In the genomic region with DNA sequence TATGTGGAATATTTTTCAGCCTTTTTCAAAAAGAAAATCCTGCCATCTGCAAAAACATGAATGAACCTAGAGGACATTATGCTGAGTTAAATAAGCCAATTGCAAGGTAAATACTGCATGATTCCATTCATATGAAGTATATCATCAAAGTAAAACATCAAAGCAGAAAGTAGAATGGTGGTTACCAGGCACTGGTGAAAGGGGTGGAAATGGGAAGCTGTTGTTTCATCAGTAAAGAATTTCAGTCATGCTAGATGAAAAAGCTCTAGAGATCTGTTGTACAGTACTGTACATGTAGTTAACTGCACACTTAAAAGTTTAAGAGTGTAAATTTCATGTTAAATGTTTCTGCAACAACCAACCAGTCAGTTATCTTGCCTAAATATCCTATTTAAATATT, we compare ENCODE assay signal across 20 cellular contexts.
"Had no signal": no experiment of that assay in that cellular context is flagged by ENCODE, and none has a peak within 500 bp of the region (broad histone marks: within the 10 kb centered on the region; RNA-seq: fewer than 3 reads in every experiment).

No MANE protein-coding gene starts in this region.

- H3K36me3 ChIP-seq: cardiac muscle cell, lower lobe of right lung, thyroid gland had no signal

- H3K27ac ChIP-seq: cardiac muscle cell, lower lobe of right lung, thyroid gland had no signal

- H3K4me3 ChIP-seq: cardiac muscle cell, lower lobe of right lung, thyroid gland had no signal

- DNase-seq: activated CD4-positive, alpha-beta memory T cell treated with anti-CD3 and anti-CD28 coated beads, Interleukin-2, amount 10 ng/mL, durations not matched to agents 7 days and 5 days; activated CD4-positive, alpha-beta T cell treated with anti-CD3 and anti-CD28 coated beads for 48 hours; activated CD4-positive, CD25-positive, alpha-beta regulatory T cell; activated CD8-positive, alpha-beta memory T cell treated with anti-CD3 and anti-CD28 coated beads, Interleukin-2, amount 10 ng/mL, durations not matched to agents 7 days and 5 days; activated naive CD4-positive, alpha-beta T cell; activated naive CD8-positive, alpha-beta T cell treated with anti-CD3 and anti-CD28 coated beads, Interleukin-2, amount 10 ng/mL, durations not matched to agents 7 days and 5 days; anterior cingulate cortex; effector memory CD8-positive, alpha-beta T cell; foreskin fibroblast; hippocampal formation; islet precursor cell; left colon; lower lobe of right lung; nucleus accumbens; stimulated activated CD4-positive, alpha-beta T cell treated with anti-CD3 and anti-CD28 coated beads, Interleukin-1b, Interleukin-23, amount 100 ng/mL, for 48 hours; stimulated activated CD8-positive, alpha-beta memory T cell treated with anti-CD3 and anti-CD28 coated beads, Interleukin-4, amount 100 ng/mL, for 48 hours; stimulated activated naive CD4-positive, alpha-beta T cell treated with Interleukin-2 at 50 U/mL for 16 hours; T-helper 9 cell; thyroid gland had no signal

- ATAC-seq: activated CD8-positive, alpha-beta memory T cell treated with anti-CD3 and anti-CD28 coated beads, Interleukin-2, amount 10 ng/mL, durations not matched to agents 7 days and 5 days; effector memory CD8-positive, alpha-beta T cell; left colon; lower lobe of right lung had no signal

- H3K27me3 ChIP-seq: cardiac muscle cell, thyroid gland had no signal
